ENCODE assay signal across 20 cellular contexts in the genomic region with DNA sequence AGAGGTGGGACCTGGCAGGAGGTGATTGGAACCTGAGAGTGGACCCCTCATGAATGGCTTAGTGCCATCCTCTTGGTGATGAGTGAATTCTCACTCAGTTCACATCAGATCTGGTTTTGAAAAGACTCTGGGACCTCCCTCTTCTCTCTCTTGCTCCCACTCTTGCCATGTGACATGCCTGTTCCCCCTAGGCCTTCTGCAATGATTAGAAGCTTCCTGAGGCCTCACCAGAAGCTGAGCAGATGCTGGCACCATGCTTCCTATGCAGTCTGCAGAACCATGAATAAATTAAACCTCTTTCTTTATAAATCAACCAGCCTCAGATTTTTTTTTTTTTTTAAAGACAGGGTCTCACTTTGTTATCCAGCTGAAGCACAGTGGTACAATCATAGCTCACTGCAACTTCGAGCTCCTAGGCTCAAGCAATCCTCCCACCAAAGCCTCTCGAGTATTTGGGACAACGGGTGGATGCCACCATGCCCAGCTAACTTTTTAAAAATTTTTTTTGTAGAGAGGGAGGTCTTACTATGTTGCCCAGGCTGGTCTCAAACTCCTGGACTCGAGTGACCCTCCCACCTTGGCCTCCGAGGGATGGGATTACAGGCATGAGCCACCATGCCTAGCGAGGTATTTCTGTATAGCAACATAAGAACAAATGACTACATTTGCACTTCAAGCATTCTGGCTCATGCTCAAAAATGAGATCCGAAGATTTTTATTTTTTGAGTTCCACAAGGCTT.
"Had no signal": no experiment of that assay in that cellular context is flagged by ENCODE, and none has a peak within 500 bp of the region (broad histone marks: within the 10 kb centered on the region; RNA-seq: fewer than 3 reads in every experiment).

No MANE protein-coding gene starts in this region.

- H3K27me3 ChIP-seq: cardiac muscle cell had no signal

- H3K9ac ChIP-seq: parathyroid adenoma had no signal

- H3K79me2 ChIP-seq: parathyroid adenoma had no signal

- H3K4me3 ChIP-seq: cardiac muscle cell, esophagus muscularis mucosa, gastroesophageal sphincter, heart left ventricle, left ventricle myocardium inferior, tibial nerve had no signal

- H2AFZ ChIP-seq: parathyroid adenoma had no signal

- H3K27me3 Mint-ChIP-seq: activated naive CD4-positive, alpha-beta T cell treated with anti-CD3 and anti-CD28 coated beads, Interleukin-2, amount 50 U/mL, for 24 hours had no signal

- H3K4me3 Mint-ChIP-seq: activated naive CD4-positive, alpha-beta T cell treated with anti-CD3 and anti-CD28 coated beads, Interleukin-2, amount 50 U/mL, for 24 hours had no signal

- H3K9me3 ChIP-seq: esophagus muscularis mucosa, gastroesophageal sphincter, heart left ventricle, left ventricle myocardium inferior, tibial nerve had no signal

- H3K27ac ChIP-seq: cardiac muscle cell, esophagus muscularis mucosa, gastroesophageal sphincter, heart left ventricle, left ventricle myocardium inferior, parathyroid adenoma, tibial nerve had no signal

- DNase-seq: activated CD4-positive, alpha-beta T cell treated with anti-CD3 and anti-CD28 coated beads, Interleukin-2, amount 50 U/mL, for 4 hours; activated CD4-positive, CD25-positive, alpha-beta regulatory T cell; activated effector memory CD4-positive, alpha-beta T cell treated with Interleukin-2 at 50 U/mL for 16 hours; activated T-cell treated with anti-CD3 and anti-CD28 coated beads for 4 hours; amniotic stem cell; dermis blood vessel endothelial cell; effector memory CD4-positive, alpha-beta T cell; kidney glomerular epithelial cell; left ventricle myocardium inferior; mammary epithelial cell; stimulated activated naive CD4-positive, alpha-beta T cell treated with Interleukin-2 at 50 U/mL for 16 hours; T-helper 1 cell; T-helper 9 cell had no signal

- H3K9me3 Mint-ChIP-seq: activated naive CD4-positive, alpha-beta T cell treated with anti-CD3 and anti-CD28 coated beads, Interleukin-2, amount 50 U/mL, for 24 hours had no signal
